In the genomic region with DNA sequence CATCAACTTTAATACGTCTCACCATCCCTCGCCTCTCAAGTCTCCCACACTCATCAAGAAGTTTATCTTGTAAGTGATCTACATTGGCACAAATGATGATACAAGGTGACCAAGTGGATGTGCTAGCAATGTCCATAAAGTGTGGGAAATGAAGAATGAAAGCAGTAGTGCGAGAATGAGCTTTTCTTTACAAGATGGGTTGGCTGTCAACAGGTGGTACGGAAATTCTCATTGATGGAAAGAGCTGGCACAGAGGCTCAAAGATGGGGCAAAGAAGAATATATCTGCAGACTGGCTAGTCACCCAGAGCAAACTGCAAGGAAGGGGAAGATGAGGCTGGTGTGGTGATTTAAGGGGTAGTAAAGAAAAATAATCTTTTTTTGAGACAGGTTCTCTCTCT, we compare ENCODE assay signal across 10 cellular contexts.
"Had no signal": no experiment of that assay in that cellular context is flagged by ENCODE, and none has a peak within 500 bp of the region (broad histone marks: within the 10 kb centered on the region; RNA-seq: fewer than 3 reads in every experiment).

No MANE protein-coding gene starts in this region.

- DNase-seq: GM23248, GOT3, H7, H9, HCEC 1CT, HFFc6 had no signal

- H3K4me3 ChIP-seq: GM23248, GM23338, HAP-1 had no signal

- H3K4me1 ChIP-seq: HAP-1 had no signal

- ATAC-seq: GM23338, HCT116 had no signal

- H2AFZ ChIP-seq: GM23248, GM23338 had no signal

- H3K4me2 ChIP-seq: GM23338 had no signal

- H3K36me3 ChIP-seq: HAP-1 had no signal

- H3K9me3 ChIP-seq: HAP-1 had no signal

- H3K27ac ChIP-seq: GM23248 had no signal

- H3K9ac ChIP-seq: GM23248 had no signal

- FAIRE-seq: H54 had no signal
